9 cellular contexts compared by ENCODE assay signal in the genomic region with DNA sequence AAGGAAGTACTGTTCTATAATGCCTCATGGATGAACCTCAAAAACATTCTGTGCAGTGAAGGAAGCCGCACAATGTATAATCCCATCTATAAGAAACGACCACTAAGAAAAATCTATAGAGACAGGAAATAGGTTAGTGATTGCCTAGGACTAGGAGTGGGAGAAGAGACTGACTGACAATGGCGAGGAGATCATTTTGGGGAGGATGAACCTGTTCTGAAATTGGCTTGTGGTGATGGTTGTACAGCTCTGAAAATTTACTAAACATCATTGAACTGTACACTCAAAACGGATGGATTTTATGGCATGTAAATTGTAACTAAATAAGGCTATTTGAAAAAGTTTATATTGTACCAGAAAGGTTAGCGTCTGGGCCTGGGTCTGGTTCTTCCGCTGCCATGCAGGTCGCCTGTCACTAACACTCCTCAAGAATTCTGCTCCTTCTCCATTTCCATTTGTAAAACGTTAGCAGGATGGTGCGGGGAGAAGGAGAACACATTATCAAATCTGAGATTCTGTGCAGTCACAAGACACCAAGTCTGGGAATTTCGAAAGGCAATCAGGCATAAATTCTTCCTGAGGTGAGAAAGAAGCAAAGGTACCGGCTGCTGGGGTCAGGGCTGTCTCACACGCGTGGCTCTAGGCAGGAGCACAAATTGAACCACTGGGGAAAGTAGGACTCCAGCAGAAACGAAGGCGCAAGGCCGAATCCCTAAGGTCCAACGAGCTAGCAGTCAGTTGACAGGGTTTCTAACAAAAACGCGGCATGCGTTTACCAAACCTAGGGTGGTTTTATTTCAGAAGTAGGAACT. TPM values are rescaled to one million over a fixed set of nuclear protein-coding genes. Genes with fewer than 3 reads are reported as not detected.
DNase-seq lines count a peak whose midpoint lies in the region; ATAC-seq, FAIRE-seq and TF ChIP-seq lines count a peak whose summit lies in the region.
"Had no signal": no experiment of that assay in that cellular context is flagged by ENCODE, and none has a peak within 500 bp of the region (broad histone marks: within the 10 kb centered on the region; RNA-seq: fewer than 3 reads in every experiment).

No MANE protein-coding gene starts in this region.

- peaks cover 24% of the 10 kb centered on the region for H3K4me1 ChIP-seq in BLaER1

- H3K36me3 Mint-ChIP-seq in brain: no peaks in the 10 kb centered on the region
- H3K36me3 Mint-ChIP-seq in naive thymus-derived CD8-positive, alpha-beta T cell: peaks cover 0 to 3% (median 0%) of the 10 kb centered on the region in 3 donors

- H3K4me1 Mint-ChIP-seq in brain: peaks cover 45% of the 10 kb centered on the region
- H3K4me1 Mint-ChIP-seq in naive thymus-derived CD8-positive, alpha-beta T cell: peaks cover 3 to 18% (median 12%) of the 10 kb centered on the region in 4 donors

- POLR2A ChIA-PET in naive thymus-derived CD8-positive, alpha-beta T cell (lab: Charles Lee): no interaction called here

- no peak for FAIRE-seq in frontal cortex (lab: Jason Lieb, UNC)

- H3K36me3 ChIP-seq in BLaER1: peaks cover 12% of the 10 kb centered on the region

- no peaks in the 10 kb centered on the region for H3K27me3 ChIP-seq in BLaER1

- peak overlapping the region; percentile 94 for H3K4me2 ChIP-seq in BLaER1

- DNase-seq in naive thymus-derived CD8-positive, alpha-beta T cell: no peak
- DNase-seq in NOMO-1 (lab: John Stamatoyannopoulos, UW; ENCODE audit: unreplicated experiment in 2 of 2): no peak
- no peak for DNase-seq in NCI-H187 treated with DMSO at 0.1 percent for 48 hours (lab: John Stamatoyannopoulos, UW)
- no peak for DNase-seq in frontal cortex (ENCODE audit: low spot score in 2 of 2)
- DNase-seq: amniotic stem cell had no signal

- peak overlapping the region in 2 of 5 experiments; percentile 1 to 42 for H3K27ac Mint-ChIP-seq in brain
- no peak overlapping the region for H3K27ac Mint-ChIP-seq in naive thymus-derived CD8-positive, alpha-beta T cell

- peak overlapping the region; percentile 72 to 87 (median 76) for H3K4me3 Mint-ChIP-seq in brain
- peak overlapping the region; percentile 33 to 83 (median 64) for H3K4me3 Mint-ChIP-seq in naive thymus-derived CD8-positive, alpha-beta T cell

- peaks cover 28% of the 10 kb centered on the region for H3K27me3 Mint-ChIP-seq in brain
- peaks cover 31 to 60% (median 43%) of the 10 kb centered on the region in 5 donors for H3K27me3 Mint-ChIP-seq in naive thymus-derived CD8-positive, alpha-beta T cell

- H3K27ac ChIP-seq in BLaER1: peak overlapping the region; percentile 92

- H4K20me1 ChIP-seq in BLaER1: no peaks in the 10 kb centered on the region; the same call in 1 of the 2 replicates

- TF ChIP-seq CTCF in brain (conservative IDR thresholded peaks at IDR 0.05): no peak

- peak overlapping the region; percentile 92 for H3K9ac ChIP-seq in BLaER1

- peak overlapping the region; percentile 88 for H3K4me3 ChIP-seq in BLaER1

- no peaks in the 10 kb centered on the region for H3K9me3 Mint-ChIP-seq in brain
- H3K9me3 Mint-ChIP-seq in naive thymus-derived CD8-positive, alpha-beta T cell: no peaks in the 10 kb centered on the region

- ATAC-seq in HG03045 (IDR thresholded peaks at IDR 0.05; ENCODE audit: unreplicated experiment) (peak; percentile 1), GM21528 (IDR thresholded peaks at IDR 0.05; ENCODE audit: low FRiP score, unreplicated experiment) (no peak)
- no peak for ATAC-seq in naive thymus-derived CD8-positive, alpha-beta T cell

- H3K9me3 ChIP-seq in BLaER1: no peaks in the 10 kb centered on the region

RNA-seq across cellular contexts. Expression of gene COCH, which starts 0.8 kb away (rescaled TPM):
- 43.7 TPM for polyA plus RNA-seq in brain (ENCODE audit: insufficient read depth, low read depth, low replicate concordance)
- under 1 TPM; 0.81 to 0.91 TPM for total RNA-seq in naive thymus-derived CD8-positive, alpha-beta T cell
- polyA plus RNA-seq in naive thymus-derived CD8-positive, alpha-beta T cell: under 1 TPM; 0.13 to 0.55 (median 0.47) TPM
- total RNA-seq in frontal cortex: 48.5 TPM

Comparison
In these comparisons a context has a peak if more than half of its experiments do, and no peak if none do; other contexts are left out.
1. RNA of gene COCH, which starts 0.8 kb away (total RNA-seq): 48.5 TPM in frontal cortex (single experiment); 0.81 to 0.91 TPM in naive thymus-derived CD8-positive, alpha-beta T cell; every median in the first group is over 10 times any median in the second.